24 cellular contexts compared by ENCODE assay signal in genomic region chr9:18275313-18275990, GRCh38.
"Had no signal": no experiment of that assay in that cellular context is flagged by ENCODE, and none has a peak within 500 bp of the region (broad histone marks: within the 10 kb centered on the region; RNA-seq: fewer than 3 reads in every experiment).

No MANE protein-coding gene starts in this region.

- H3K36me3 ChIP-seq: ascending aorta, esophagus muscularis mucosa, gastroesophageal sphincter, heart right ventricle had no signal

- H3K27ac ChIP-seq: ascending aorta, gastroesophageal sphincter, heart right ventricle had no signal

- H3K4me3 ChIP-seq: ascending aorta, esophagus muscularis mucosa, gastroesophageal sphincter, heart right ventricle had no signal

- ATAC-seq: activated CD4-positive, alpha-beta T cell treated with anti-CD3 and anti-CD28 coated beads for 36 hours; activated CD8-positive, alpha-beta memory T cell treated with anti-CD3 and anti-CD28 coated beads, Interleukin-2, amount 10 ng/mL, durations not matched to agents 7 days and 5 days; activated CD8-positive, alpha-beta T cell treated with anti-CD3 and anti-CD28 coated beads, Interleukin-2, amount 10 ng/mL, durations not matched to agents 7 days and 5 days; activated naive CD4-positive, alpha-beta T cell treated with anti-CD3 and anti-CD28 coated beads, Interleukin-2, amount 50 U/mL, for 72 hours; effector memory CD8-positive, alpha-beta T cell; gastroesophageal sphincter; heart right ventricle had no signal

- FAIRE-seq: colon had no signal

- DNase-seq: activated CD4-positive, alpha-beta memory T cell treated with anti-CD3 and anti-CD28 coated beads for 36 hours; activated CD4-positive, alpha-beta T cell treated with anti-CD3 and anti-CD28 coated beads for 36 hours; activated CD4-positive, alpha-beta T cell treated with anti-CD3 and anti-CD28 coated beads, Interleukin-2, amount 10 ng/mL, durations not matched to agents 24 days and 14 days; activated CD4-positive, CD25-positive, alpha-beta regulatory T cell; activated CD4-positive, CD25-positive, alpha-beta regulatory T cell treated with anti-CD3 and anti-CD28 coated beads, Interleukin-2, amount 50 U/mL, for 72 hours; activated CD8-positive, alpha-beta memory T cell treated with anti-CD3 and anti-CD28 coated beads, Interleukin-2, amount 10 ng/mL, durations not matched to agents 7 days and 5 days; activated CD8-positive, alpha-beta memory T cell treated with anti-CD3 and anti-CD28 coated beads, Interleukin-2, amount 50 U/mL, for 4 hours; activated CD8-positive, alpha-beta T cell treated with anti-CD3 and anti-CD28 coated beads, Interleukin-2, amount 10 ng/mL, durations not matched to agents 7 days and 5 days; activated effector memory CD4-positive, alpha-beta T cell treated with anti-CD3 and anti-CD28 coated beads, Interleukin-2, amount 50 U/mL, for 16 hours; activated naive CD4-positive, alpha-beta T cell treated with anti-CD3 and anti-CD28 coated beads, Interleukin-2, amount 10 ng/mL, durations not matched to agents 7 days and 5 days; activated naive CD8-positive, alpha-beta T cell treated with anti-CD3 and anti-CD28 coated beads, Interleukin-2, amount 10 ng/mL, durations not matched to agents 7 days and 5 days; activated T-cell treated with anti-CD3 and anti-CD28 coated beads, Interleukin-2, amount 50 U/mL, for 1 hour; activated T-cell treated with anti-CD3 and anti-CD28 coated beads, Interleukin-2, amount 50 U/mL, for 48 hours; caudate nucleus; cortex of kidney; effector CD4-positive, alpha-beta T cell; effector memory CD8-positive, alpha-beta T cell; heart right ventricle; T-helper 2 cell had no signal

- H3K27me3 ChIP-seq: ascending aorta, esophagus muscularis mucosa, gastroesophageal sphincter, heart right ventricle had no signal

- H3K4me1 ChIP-seq: ascending aorta had no signal
